In genomic region chr12:80622271-80622670, GRCh38 we compare ENCODE assay signal across 12 cellular contexts.
A peak's percentile ranks its signal among the peaks of the same experiment; 100 is the strongest.
DNase-seq lines count a peak whose midpoint lies in the region; ATAC-seq and TF ChIP-seq lines count a peak whose summit lies in the region.
"Had no signal": no experiment of that assay in that cellular context is flagged by ENCODE, and none has a peak within 500 bp of the region (broad histone marks: within the 10 kb centered on the region; RNA-seq: fewer than 3 reads in every experiment).

No MANE protein-coding gene starts in this region.

- H3K4me3 ChIP-seq in GM12875 (ENCODE audit: low read depth, low read length) (no peak overlapping the region), choroid plexus epithelial cell (ENCODE audit: low read depth, low read length) (no peak overlapping the region)

- ATAC-seq in GM18909 (IDR thresholded peaks at IDR 0.05; ENCODE audit: poor library complexity, unreplicated experiment): no peak
- no peak for ATAC-seq in Right ventricle myocardium superior (ENCODE audit: poor library complexity)

- peak; percentile 96 for DNase-seq in NCI-H69 (lab: John Stamatoyannopoulos, UW)
- peak; percentile 26 for DNase-seq in choroid plexus epithelial cell (ENCODE audit: low read depth)
- no peak for DNase-seq in NOMO-1 treated with dmso at 0.1 percent for 144 hours (lab: John Stamatoyannopoulos, UW; ENCODE audit: unreplicated experiment)
- no peak for DNase-seq in stimulated activated naive CD4-positive, alpha-beta T cell treated with Interleukin-2 at 50 U/mL for 16 hours (lab: John Stamatoyannopoulos, UW)
- DNase-seq in Right ventricle myocardium superior: no peak
- DNase-seq: activated CD4-positive, alpha-beta T cell treated with anti-CD3 and anti-CD28 coated beads, Interleukin-2, amount 50 U/mL, for 1 hour; effector CD8-positive, alpha-beta T cell; NCI-H1092; SIG-M5 had no signal

- intact Hi-C loops in Right ventricle myocardium superior (cut with DNase I): no loop called here

- TF ChIP-seq CTCF in 22Rv1 (IDR thresholded peaks at IDR 0.05): peak; percentile 77
- peak; percentile 12; the same call in 1 of the 2 replicates for TF ChIP-seq CTCF in GM12875 (IDR thresholded peaks at IDR 0.05; ENCODE audit: borderline replicate concordance, insufficient read depth, low read depth, low read length)
- TF ChIP-seq CTCF in choroid plexus epithelial cell (conservative IDR thresholded peaks at IDR 0.05; ENCODE audit: low read depth, low read length): peak; percentile 45

- no peak overlapping the region for H3K27ac ChIP-seq in 22Rv1

Comparison
In these comparisons a context has a peak if more than half of its experiments do, and no peak if none do; other contexts are left out.
1. CTCF ChIP-seq: peak in every context shown above with its lines; median percentile 77 in 22Rv1; 45 in choroid plexus epithelial cell; 12 in GM12875.
2. DNase-seq: peak in NCI-H69 (single experiment) and choroid plexus epithelial cell (single experiment); none in NOMO-1 treated with dmso at 0.1 percent for 144 hours (single experiment), stimulated activated naive CD4-positive, alpha-beta T cell treated with Interleukin-2 at 50 U/mL for 16 hours (single experiment) and Right ventricle myocardium superior (single experiment).